13 cellular contexts compared by ENCODE assay signal in genomic region chr12:34398706-34399630, GRCh38.
A peak's percentile ranks its signal among the peaks of the same experiment; 100 is the strongest.
DNase-seq lines count a peak whose midpoint lies in the region; ATAC-seq lines count a peak whose summit lies in the region.
"Had no signal": no experiment of that assay in that cellular context is flagged by ENCODE, and none has a peak within 500 bp of the region (broad histone marks: within the 10 kb centered on the region; RNA-seq: fewer than 3 reads in every experiment).

No MANE protein-coding gene starts in this region.

- H3K36me3 Mint-ChIP-seq in activated CD4-positive, alpha-beta T cell treated with anti-CD3 and anti-CD28 coated beads, Interleukin-2, amount 10 ng/mL, durations not matched to agents 24 days and 14 days (ENCODE audit: low read depth): no peaks in the 10 kb centered on the region
- no peaks in the 10 kb centered on the region for H3K36me3 Mint-ChIP-seq in activated CD4-positive, alpha-beta memory T cell treated with anti-CD3 and anti-CD28 coated beads for 36 hours
- no peaks in the 10 kb centered on the region for H3K36me3 Mint-ChIP-seq in stimulated activated effector memory CD8-positive, alpha-beta T cell treated with anti-CD3 and anti-CD28 coated beads, Interleukin-12 subunit alpha, Interleukin-12 subunit beta, amount 100 ng/mL, for 72 hours

- peaks cover 6% of the 10 kb centered on the region for H3K9me3 Mint-ChIP-seq in activated CD4-positive, alpha-beta T cell treated with anti-CD3 and anti-CD28 coated beads, Interleukin-2, amount 10 ng/mL, durations not matched to agents 24 days and 14 days
- H3K9me3 Mint-ChIP-seq in activated CD4-positive, alpha-beta memory T cell treated with anti-CD3 and anti-CD28 coated beads for 36 hours: peaks cover 28% of the 10 kb centered on the region
- H3K9me3 Mint-ChIP-seq in stimulated activated effector memory CD8-positive, alpha-beta T cell treated with anti-CD3 and anti-CD28 coated beads, Interleukin-12 subunit alpha, Interleukin-12 subunit beta, amount 100 ng/mL, for 72 hours: peaks cover 21% of the 10 kb centered on the region

- H3K27me3 Mint-ChIP-seq in activated CD4-positive, alpha-beta T cell treated with anti-CD3 and anti-CD28 coated beads, Interleukin-2, amount 10 ng/mL, durations not matched to agents 24 days and 14 days: no peaks in the 10 kb centered on the region
- H3K27me3 Mint-ChIP-seq in activated CD4-positive, alpha-beta memory T cell treated with anti-CD3 and anti-CD28 coated beads for 36 hours: no peaks in the 10 kb centered on the region

- H3K4me3 Mint-ChIP-seq in activated CD4-positive, alpha-beta T cell treated with anti-CD3 and anti-CD28 coated beads, Interleukin-2, amount 10 ng/mL, durations not matched to agents 24 days and 14 days: no peak overlapping the region
- H3K4me3 Mint-ChIP-seq in activated CD4-positive, alpha-beta memory T cell treated with anti-CD3 and anti-CD28 coated beads for 36 hours: no peak overlapping the region
- H3K4me3 Mint-ChIP-seq in stimulated activated effector memory CD8-positive, alpha-beta T cell treated with anti-CD3 and anti-CD28 coated beads, Interleukin-12 subunit alpha, Interleukin-12 subunit beta, amount 100 ng/mL, for 72 hours: no peak overlapping the region
- H3K4me3 Mint-ChIP-seq: GM23338; T-helper 2 cell treated with Interferon-gamma antibody and Interleukin-4, amounts not matched to agents 5 μg/mL and 100 μg/mL, for 36 hours had no signal

- CTCF ChIA-PET in activated CD4-positive, alpha-beta memory T cell treated with anti-CD3 and anti-CD28 coated beads for 36 hours (lab: Charles Lee): no interaction called here

- no peak for ATAC-seq in stimulated activated effector memory CD8-positive, alpha-beta T cell treated with anti-CD3 and anti-CD28 coated beads, Interleukin-12 subunit alpha, Interleukin-12 subunit beta, amount 100 ng/mL, for 72 hours
- no peak for ATAC-seq in HG03354 (IDR thresholded peaks at IDR 0.05; ENCODE audit: poor library complexity, severe bottlenecking, unreplicated experiment)
- ATAC-seq: GM23338 had no signal

- H3K4me1 Mint-ChIP-seq in activated CD4-positive, alpha-beta T cell treated with anti-CD3 and anti-CD28 coated beads, Interleukin-2, amount 10 ng/mL, durations not matched to agents 24 days and 14 days: no peaks in the 10 kb centered on the region
- H3K4me1 Mint-ChIP-seq in activated CD4-positive, alpha-beta memory T cell treated with anti-CD3 and anti-CD28 coated beads for 36 hours (ENCODE audit: low read depth): no peaks in the 10 kb centered on the region
- no peaks in the 10 kb centered on the region for H3K4me1 Mint-ChIP-seq in stimulated activated effector memory CD8-positive, alpha-beta T cell treated with anti-CD3 and anti-CD28 coated beads, Interleukin-12 subunit alpha, Interleukin-12 subunit beta, amount 100 ng/mL, for 72 hours
- H3K4me1 Mint-ChIP-seq: GM23338 had no signal

- peak; percentile 25 for DNase-seq in activated CD4-positive, alpha-beta T cell treated with anti-CD3 and anti-CD28 coated beads, Interleukin-2, amount 10 ng/mL, durations not matched to agents 24 days and 14 days
- DNase-seq in activated CD4-positive, alpha-beta T cell treated with anti-CD3 and anti-CD28 coated beads for 4 hours: no peak
- DNase-seq in activated CD4-positive, alpha-beta memory T cell treated with anti-CD3 and anti-CD28 coated beads for 36 hours: peak; percentile 3
- peak; percentile 0 for DNase-seq in hepatic stellate cell (ENCODE audit: low spot score)
- peak; percentile 0 to 34 for DNase-seq in stimulated activated effector memory CD8-positive, alpha-beta T cell treated with anti-CD3 and anti-CD28 coated beads, Interleukin-12 subunit alpha, Interleukin-12 subunit beta, amount 100 ng/mL, for 72 hours (ENCODE audit: low spot score in 2 of 2)
- DNase-seq in NCI-H345 treated with DMSO at 0.1 percent for 48 hours (lab: John Stamatoyannopoulos, UW; ENCODE audit: unreplicated experiment): no peak
- no peak for DNase-seq in AML-193 (lab: John Stamatoyannopoulos, UW)
- DNase-seq: IMR-90, mesendoderm, NCI-H2029 had no signal

- intact Hi-C loops in activated CD4-positive, alpha-beta T cell treated with anti-CD3 and anti-CD28 coated beads, Interleukin-2, amount 10 ng/mL, durations not matched to agents 24 days and 14 days (cut with micrococcal nuclease): no loop called here
- intact Hi-C loops in activated CD4-positive, alpha-beta memory T cell treated with anti-CD3 and anti-CD28 coated beads for 36 hours (cut with micrococcal nuclease): no loop called here

- no peak overlapping the region for H3K27ac Mint-ChIP-seq in activated CD4-positive, alpha-beta T cell treated with anti-CD3 and anti-CD28 coated beads, Interleukin-2, amount 10 ng/mL, durations not matched to agents 24 days and 14 days
- no peak overlapping the region for H3K27ac Mint-ChIP-seq in activated CD4-positive, alpha-beta memory T cell treated with anti-CD3 and anti-CD28 coated beads for 36 hours
- no peak overlapping the region for H3K27ac Mint-ChIP-seq in stimulated activated effector memory CD8-positive, alpha-beta T cell treated with anti-CD3 and anti-CD28 coated beads, Interleukin-12 subunit alpha, Interleukin-12 subunit beta, amount 100 ng/mL, for 72 hours
- H3K27ac Mint-ChIP-seq: GM23338; T-helper 2 cell treated with Interferon-gamma antibody and Interleukin-4, amounts not matched to agents 5 μg/mL and 100 μg/mL, for 36 hours had no signal

- POLR2A ChIA-PET in activated CD4-positive, alpha-beta memory T cell treated with anti-CD3 and anti-CD28 coated beads for 36 hours (lab: Charles Lee): no interaction called here

Comparison
In these comparisons a context has a peak if more than half of its experiments do, and no peak if none do; other contexts are left out.
1. DNase-seq: peak in activated CD4-positive, alpha-beta T cell treated with anti-CD3 and anti-CD28 coated beads, Interleukin-2, amount 10 ng/mL, durations not matched to agents 24 days and 14 days (single experiment), activated CD4-positive, alpha-beta memory T cell treated with anti-CD3 and anti-CD28 coated beads for 36 hours (single experiment), hepatic stellate cell (single experiment) and stimulated activated effector memory CD8-positive, alpha-beta T cell treated with anti-CD3 and anti-CD28 coated beads, Interleukin-12 subunit alpha, Interleukin-12 subunit beta, amount 100 ng/mL, for 72 hours (2 of 2); none in activated CD4-positive, alpha-beta T cell treated with anti-CD3 and anti-CD28 coated beads for 4 hours (0 of 2), NCI-H345 treated with DMSO at 0.1 percent for 48 hours (single experiment) and AML-193 (0 of 2).